In the genomic region with DNA sequence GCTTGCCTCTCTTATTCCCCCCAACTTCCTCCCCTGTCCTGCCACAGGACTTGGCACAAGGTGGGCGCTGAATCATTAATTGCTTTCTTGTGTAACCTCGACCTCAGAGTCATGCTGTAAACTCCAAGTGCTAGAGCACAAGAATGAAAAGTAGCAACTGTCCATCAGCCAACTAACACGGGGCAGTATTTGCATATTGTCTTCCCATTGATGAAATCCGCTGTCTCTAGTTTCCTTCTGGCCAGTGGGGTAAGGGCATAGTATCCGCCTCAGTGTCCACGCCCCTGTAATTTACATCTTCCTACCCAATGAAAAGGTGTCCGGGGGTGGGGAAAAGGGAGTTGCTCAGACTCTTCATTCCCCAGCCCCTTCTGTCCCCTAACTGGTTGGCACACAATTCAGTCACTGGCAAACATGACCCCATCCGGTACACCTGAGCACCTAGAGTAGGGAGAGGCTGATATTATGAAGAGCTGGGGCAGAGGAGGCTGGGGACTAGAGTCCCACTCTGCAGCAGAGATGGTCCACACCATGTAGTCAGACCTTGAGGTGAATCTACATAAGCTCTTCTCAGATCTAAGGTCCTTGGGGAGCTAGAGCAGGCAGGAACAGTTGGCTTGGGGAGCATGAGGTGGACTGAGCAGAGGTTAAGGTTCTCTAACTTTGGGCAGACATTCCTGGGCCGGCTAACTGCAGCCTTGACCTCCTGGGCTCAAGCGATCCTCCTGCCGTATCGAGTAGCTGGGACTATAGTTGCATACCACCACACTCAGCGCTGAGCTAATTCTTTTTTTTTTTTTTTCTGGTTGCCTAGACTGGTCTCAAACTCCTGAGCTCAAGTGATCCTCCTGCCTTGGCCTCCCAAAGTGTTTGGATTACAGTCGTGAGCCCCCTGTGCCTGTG, we compare ENCODE assay signal across 8 cellular contexts. TPM values are rescaled to one million over a fixed set of nuclear protein-coding genes. Genes with fewer than 3 reads are reported as not detected.
DNase-seq lines count a peak whose midpoint lies in the region; ATAC-seq, FAIRE-seq and TF ChIP-seq lines count a peak whose summit lies in the region.

No MANE protein-coding gene starts in this region.

- H3K36me3 ChIP-seq in BE2C (no peaks in the 10 kb centered on the region), kidney epithelial cell (ENCODE audit: control insufficient read depth, insufficient read depth, low read length) (no peaks in the 10 kb centered on the region)

- peak; percentile 91 for FAIRE-seq in TTC549 (lab: Jason Lieb, UNC)

- no peak for TF ChIP-seq CTCF in BE2C (IDR thresholded peaks at IDR 0.05; ENCODE audit: low read depth, low read length)
- no peak for TF ChIP-seq CTCF in LNCaP clone FGC (IDR thresholded peaks at IDR 0.05; ENCODE audit: control insufficient read depth, extremely low read depth, insufficient read depth)
- TF ChIP-seq CTCF in kidney epithelial cell (IDR thresholded peaks at IDR 0.05; ENCODE audit: insufficient read depth, low read length, poor library complexity, severe bottlenecking): no peak

- H3K4me1 ChIP-seq in BE2C: no peaks in the 10 kb centered on the region

- H3K27me3 ChIP-seq in BE2C: no peaks in the 10 kb centered on the region; the same call in 1 of the 2 replicates
- peaks cover 4% of the 10 kb centered on the region for H3K27me3 ChIP-seq in kidney epithelial cell (ENCODE audit: control insufficient read depth, insufficient read depth, low read length)

- H3K4me3 ChIP-seq in BE2C (ENCODE audit: low read depth, low read length) (no peak overlapping the region), LNCaP clone FGC (ENCODE audit: low read depth, low read length) (no peak overlapping the region), kidney epithelial cell (ENCODE audit: low read depth, low read length) (no peak overlapping the region)

- ATAC-seq in HG03280 (IDR thresholded peaks at IDR 0.05; ENCODE audit: unreplicated experiment): no peak
- no peak for ATAC-seq in HG02759 (IDR thresholded peaks at IDR 0.05; ENCODE audit: unreplicated experiment)

- H3K9me3 ChIP-seq in BE2C: no peaks in the 10 kb centered on the region

- DNase-seq in BE2C: peak; percentile 52
- peak; percentile 76 for DNase-seq in LNCaP clone FGC (ENCODE audit: low read depth)
- DNase-seq in kidney epithelial cell (ENCODE audit: low read depth): peak; percentile 67
- DNase-seq in UCSD-AML1 (lab: John Stamatoyannopoulos, UW; ENCODE audit: unreplicated experiment): no peak
- no peak for DNase-seq in NCI-H1105 (lab: John Stamatoyannopoulos, UW)

RNA-seq across cellular contexts. Expression of gene GGA1, which starts 6.8 kb away (rescaled TPM):
- polyA plus RNA-seq in BE2C (2012; ENCODE audit: insufficient read depth, insufficient read length, low read depth): 131 TPM
- 65.9 and 75.2 TPM in 2 replicates for total RNA-seq in kidney epithelial cell

RNA-seq across cellular contexts. Expression of gene LGALS2, which starts 21.9 kb away (rescaled TPM):
- not detected for polyA plus RNA-seq in BE2C (2012; ENCODE audit: insufficient read depth, insufficient read length, low read depth)
- not detected in 2 replicates for total RNA-seq in kidney epithelial cell

RNA-seq across cellular contexts. Expression of gene SH3BP1, which starts 37.7 kb away (rescaled TPM):
- polyA plus RNA-seq in BE2C (2012; ENCODE audit: insufficient read depth, insufficient read length, low read depth): 28.4 TPM
- 5.0 and 10.4 TPM in 2 replicates for total RNA-seq in kidney epithelial cell

RNA-seq across cellular contexts. Expression of gene CDC42EP1, which starts 41.5 kb away (rescaled TPM):
- 2.3 TPM for polyA plus RNA-seq in BE2C (2012; ENCODE audit: insufficient read depth, insufficient read length, low read depth)
- 98.1 and 150 TPM in 2 replicates for total RNA-seq in kidney epithelial cell

RNA-seq across cellular contexts. Expression of gene PDXP, which starts 56.7 kb away (rescaled TPM):
- polyA plus RNA-seq in BE2C (2012; ENCODE audit: insufficient read depth, insufficient read length, low read depth): 229 TPM
- total RNA-seq in kidney epithelial cell: 13.3 and 14.3 TPM in 2 replicates

Comparison
In these comparisons a context has a peak if more than half of its experiments do, and no peak if none do; other contexts are left out.
1. DNase-seq: peak in BE2C (single experiment), LNCaP clone FGC (single experiment) and kidney epithelial cell (single experiment); none in UCSD-AML1 (single experiment) and NCI-H1105 (single experiment).